ENCODE assay signal across 30 cellular contexts in genomic region chr5:67146981-67147380, GRCh38. TPM values are rescaled to one million over a fixed set of nuclear protein-coding genes. Genes with fewer than 3 reads are reported as not detected.
DNase-seq lines count a peak whose midpoint lies in the region; ATAC-seq lines count a peak whose summit lies in the region.
"Had no signal": no experiment of that assay in that cellular context is flagged by ENCODE, and none has a peak within 500 bp of the region (broad histone marks: within the 10 kb centered on the region; RNA-seq: fewer than 3 reads in every experiment).

No MANE protein-coding gene starts in this region.

- no peaks in the 10 kb centered on the region for H3K27me3 ChIP-seq in Karpas-422 (ENCODE audit: low read length)
- H3K27me3 ChIP-seq: BE2C; BLaER1; BLaER1 treated with 17β-estradiol and CSF1 and Interleukin-3, amounts not matched to agents 10 nM and 100 nM had no signal

- no peaks in the 10 kb centered on the region for H3K4me1 Mint-ChIP-seq in T-cell
- H3K4me1 Mint-ChIP-seq: B cell; CD8-positive, alpha-beta memory T cell had no signal

- peak overlapping the region; percentile 34 for H3K9ac ChIP-seq in Karpas-422 (ENCODE audit: low read length)
- H3K9ac ChIP-seq: BLaER1; BLaER1 treated with 17β-estradiol and CSF1 and Interleukin-3, amounts not matched to agents 10 nM and 100 nM had no signal

- no peak for ATAC-seq in T-cell (replicated peaks in 1 of 4)
- ATAC-seq: A549; CD8-positive, alpha-beta T cell had no signal

- peaks cover 0 to 12% (median 0%) of the 10 kb centered on the region in 3 donors for H3K9me3 Mint-ChIP-seq in T-cell
- H3K9me3 Mint-ChIP-seq: CD4-positive, alpha-beta memory T cell; CD4-positive, alpha-beta T cell; CD4-positive, CD25-positive, alpha-beta regulatory T cell; CD8-positive, alpha-beta memory T cell had no signal

- H3K9me3 ChIP-seq in Karpas-422 (ENCODE audit: low read length), result no peaks in the 10 kb centered on the region
- H3K9me3 ChIP-seq: A549; BE2C; BLaER1; BLaER1 treated with 17β-estradiol and CSF1 and Interleukin-3, amounts not matched to agents 10 nM and 100 nM; Caco-2 had no signal

- H3K4me3 Mint-ChIP-seq in T-cell, result no peak overlapping the region
- H3K4me3 Mint-ChIP-seq: B cell; CD14-positive monocyte; CD4-positive, alpha-beta memory T cell; CD4-positive, alpha-beta T cell; CD4-positive, CD25-positive, alpha-beta regulatory T cell; CD8-positive, alpha-beta memory T cell; CD8-positive, alpha-beta T cell had no signal

- DNase-seq in Karpas-422 (peak; percentile 91), T-cell (no peak)
- DNase-seq: 8988T; ACHN; BE2C; C1 segment of cervical spinal cord; Caco-2; Calu3; CD4-positive, alpha-beta memory T cell; CD4-positive, alpha-beta T cell; CD4-positive, CD25-positive, alpha-beta regulatory T cell; CD8-positive, alpha-beta memory T cell; CD8-positive, alpha-beta T cell; COR-L47; DMS 273 treated with DMSO at 0.1 percent for 48 hours; DMS153; DMS53; DMS79; DMS79 treated with DMSO at 0.1 percent for 48 hours; DND-41; EL had no signal

- H3K4me1 ChIP-seq in Karpas-422 (ENCODE audit: low read length), result peaks cover 66% of the 10 kb centered on the region
- H3K4me1 ChIP-seq: A549, BE2C, BLaER1 had no signal

- no peak overlapping the region for H3K27ac Mint-ChIP-seq in T-cell
- H3K27ac Mint-ChIP-seq: B cell; CD14-positive monocyte; CD4-positive, alpha-beta T cell; CD8-positive, alpha-beta T cell had no signal

- H3K27me3 Mint-ChIP-seq in T-cell, result no peaks in the 10 kb centered on the region
- H3K27me3 Mint-ChIP-seq: B cell; CD4-positive, alpha-beta memory T cell; CD4-positive, alpha-beta T cell; CD4-positive, CD25-positive, alpha-beta regulatory T cell; CD8-positive, alpha-beta memory T cell had no signal

- POLR2A ChIA-PET in T-cell (lab: Charles Lee), result interaction anchor here in 1 of 2 donors (0.5 to 0.8 kb wide), 2 partner anchors 142 to 951 kb away, joined by 3 to 5 read pairs; no protein-coding TSS in a partner anchor

- peak overlapping the region; percentile 23 for H3K4me3 ChIP-seq in Karpas-422 (ENCODE audit: low read length)
- H3K4me3 ChIP-seq: A549; BLaER1; BLaER1 treated with 17β-estradiol and CSF1 and Interleukin-3, amounts not matched to agents 10 nM and 100 nM had no signal

- peak overlapping the region; percentile 67 for H3K4me2 ChIP-seq in Karpas-422 (ENCODE audit: low read depth, low read length, poor library complexity, severe bottlenecking)
- H3K4me2 ChIP-seq: A549, BLaER1 had no signal

- H2AFZ ChIP-seq in Karpas-422 (ENCODE audit: low read length), result peak overlapping the region; percentile 4

- no peaks in the 10 kb centered on the region for H3K79me2 ChIP-seq in Karpas-422 (ENCODE audit: low read length)

- peaks cover 74% of the 10 kb centered on the region for H3K36me3 Mint-ChIP-seq in T-cell
- H3K36me3 Mint-ChIP-seq: CD14-positive monocyte had no signal

- CTCF ChIA-PET in T-cell (lab: Charles Lee), result interaction anchor here in 1 of 2 donors (1.0 kb wide), 1 partner anchor 14 kb away, joined by 3 read pairs; no protein-coding TSS in a partner anchor

- H3K9me2 ChIP-seq in Karpas-422 (replicated peaks; ENCODE audit: insufficient read depth, low read length), result no peaks in the 10 kb centered on the region

- H3K27ac ChIP-seq in Karpas-422 (ENCODE audit: low read length), result peak overlapping the region; percentile 89
- H3K27ac ChIP-seq: 22Rv1; A549; BLaER1; BLaER1 treated with 17β-estradiol and CSF1 and Interleukin-3, amounts not matched to agents 10 nM and 100 nM; C4-2B had no signal

- H3K36me3 ChIP-seq in Karpas-422 (ENCODE audit: insufficient read depth, low read length), result no peaks in the 10 kb centered on the region
- H3K36me3 ChIP-seq: BE2C had no signal

- no peaks in the 10 kb centered on the region for H4K20me1 ChIP-seq in Karpas-422 (ENCODE audit: insufficient read depth, low read depth, low read length)
- H4K20me1 ChIP-seq: BLaER1; BLaER1 treated with 17β-estradiol and CSF1 and Interleukin-3, amounts not matched to agents 10 nM and 100 nM had no signal

RNA-seq across cellular contexts. Expression of gene CD180, which starts 49.6 kb away (rescaled TPM):
- total RNA-seq in Karpas-422 (2014; rRNA removed; shearing (Covaris generic); ENCODE audit: low replicate concordance), result 38.0 and 90.7 TPM in 2 replicates
- 1 to 10 TPM in 2 of 5 donors, under 1 TPM in 3; 0.16 to 1.3 (median 0.73) TPM for total RNA-seq in T-cell
- total RNA-seq: A673; Caco-2; Calu3; CD4-positive, CD25-positive, alpha-beta regulatory T cell; Daoy had no signal

Comparison
In these comparisons a context has a peak if more than half of its experiments do, and no peak if none do; other contexts are left out.
1. RNA of gene CD180, which starts 49.6 kb away (total RNA-seq): 38.0 to 90.7 TPM in Karpas-422; 0.16 to 1.3 TPM in T-cell; every median in the first group is over 10 times any median in the second.